ENCODE assay signal across 8 cellular contexts in genomic region chr1:44318097-44319088, GRCh38. TPM values are rescaled to one million over a fixed set of nuclear protein-coding genes. Genes with fewer than 3 reads are reported as not detected.
DNase-seq lines count a peak whose midpoint lies in the region; ATAC-seq and TF ChIP-seq lines count a peak whose summit lies in the region.

No MANE protein-coding gene starts in this region.

- no peaks in the 10 kb centered on the region for H3K9me3 ChIP-seq in heart right ventricle
- H3K9me3 ChIP-seq in upper lobe of left lung, result no peaks in the 10 kb centered on the region

- H3K4me3 ChIP-seq in heart right ventricle (no peak overlapping the region), choroid plexus epithelial cell (ENCODE audit: low read depth, low read length) (no peak overlapping the region), upper lobe of left lung (no peak overlapping the region)

- no peak for TF ChIP-seq EP300 in upper lobe of left lung (IDR thresholded peaks at IDR 0.05)

- H3K36me3 ChIP-seq in heart right ventricle (peaks cover 0 to 92% (median 10%) of the 10 kb centered on the region in 9 donors), upper lobe of left lung (peaks cover 0 to 63% (median 16%) of the 10 kb centered on the region in 4 donors)

- H3K27ac Mint-ChIP-seq in activated B cell treated with CpG ODN at 0.5 μM for 24 hours, result no peak overlapping the region
- peak overlapping the region in 5 of 6 donors; percentile 7 to 75 (median 39) for H3K27ac Mint-ChIP-seq in naive B cell

- ATAC-seq in heart right ventricle (no peak), Right ventricle myocardium inferior (no peak), activated B cell treated with CpG ODN at 0.5 μM for 24 hours (ENCODE audit: low read depth) (no peak), naive B cell (ENCODE audit: low read depth in 2 of 2) (peak; percentile 40 to 66), upper lobe of left lung (ENCODE audit: low FRiP score in 2 of 2) (no peak)

- H3K9me3 Mint-ChIP-seq in activated B cell treated with CpG ODN at 0.5 μM for 24 hours (no peaks in the 10 kb centered on the region), naive B cell (no peaks in the 10 kb centered on the region)

- POLR2A ChIA-PET in activated B cell treated with CpG ODN at 0.5 μM for 24 hours (lab: Charles Lee), result no interaction called here

- no peak overlapping the region for H3K4me3 Mint-ChIP-seq in activated B cell treated with CpG ODN at 0.5 μM for 24 hours
- no peak overlapping the region for H3K4me3 Mint-ChIP-seq in naive B cell

- H3K27me3 Mint-ChIP-seq in activated B cell treated with CpG ODN at 0.5 μM for 24 hours (no peaks in the 10 kb centered on the region), naive B cell (no peaks in the 10 kb centered on the region)

- no peak for TF ChIP-seq POLR2A in upper lobe of left lung (IDR thresholded peaks at IDR 0.05)

- intact Hi-C loops in heart right ventricle (cut with DNase I) (loop anchor here in 8 of 10 donors (5.0 to 10.0 kb wide), 2 partner anchors 101 to 104 kb away; partner anchors contain the start of gene DMAP1 (in 1 of the 8)), Right ventricle myocardium inferior (cut with DNase I) (loop anchor here (2.0 to 5.0 kb wide), 2 partner anchors 81 to 100 kb away; no protein-coding TSS in a partner anchor), activated B cell treated with CpG ODN at 0.5 μM for 24 hours (cut with micrococcal nuclease) (loop anchor here (1.0 kb wide), 1 partner anchor 101 kb away; no protein-coding TSS in a partner anchor)

- H3K4me1 Mint-ChIP-seq in activated B cell treated with CpG ODN at 0.5 μM for 24 hours (peaks cover 12% of the 10 kb centered on the region), naive B cell (peaks cover 8 to 17% (median 11%) of the 10 kb centered on the region in 3 donors)

- peak in 1 of 2 donors; percentile 49 for DNase-seq in heart right ventricle
- no peak for DNase-seq in Right ventricle myocardium inferior (ENCODE audit: missing footprints)
- peak; percentile 78 for DNase-seq in NCI-H2029 treated with DMSO at 0.1 percent for 48 hours (lab: John Stamatoyannopoulos, UW)
- DNase-seq in activated B cell treated with CpG ODN at 0.5 μM for 24 hours, result peak; percentile 31
- peak; percentile 60 for DNase-seq in choroid plexus epithelial cell (ENCODE audit: low read depth)
- DNase-seq in naive B cell, result peak; percentile 50
- peak in 1 of 2 donors; percentile 24 for DNase-seq in upper lobe of left lung
- no peak for DNase-seq in cerebellar nuclear complex (lab: John Stamatoyannopoulos, UW)

- H3K4me1 ChIP-seq in heart right ventricle (peaks cover 0 to 12% (median 0%) of the 10 kb centered on the region in 9 donors), upper lobe of left lung (no peaks in the 10 kb centered on the region)

- H3K27me3 ChIP-seq in heart right ventricle (no peaks in the 10 kb centered on the region), upper lobe of left lung (no peaks in the 10 kb centered on the region)

- WGBS in heart right ventricle, 2 donors, result 57% methylated on average over 9 of the region's 9 CpGs
- 55 to 66% methylated on average over 9 of the region's 9 CpGs for WGBS in upper lobe of left lung, 2 donors

- CTCF ChIA-PET in activated B cell treated with CpG ODN at 0.5 μM for 24 hours (lab: Charles Lee), result interaction anchor here (0.8 to 1.0 kb wide), 3 partner anchors 11 to 335 kb away, joined by 3 to 5 read pairs (median 4); no protein-coding TSS in a partner anchor

- H3K36me3 Mint-ChIP-seq in activated B cell treated with CpG ODN at 0.5 μM for 24 hours (ENCODE audit: low read depth), result peaks cover 65% of the 10 kb centered on the region
- peaks cover 7 to 12% of the 10 kb centered on the region in 2 donors for H3K36me3 Mint-ChIP-seq in naive B cell

- TF ChIP-seq CTCF in heart right ventricle (IDR thresholded peaks at IDR 0.05) (peak; percentile 71 to 86 (median 80)), activated B cell treated with CpG ODN at 0.5 μM for 24 hours (IDR thresholded peaks at IDR 0.05) (peak; percentile 63), choroid plexus epithelial cell (conservative IDR thresholded peaks at IDR 0.05; ENCODE audit: low read depth, low read length) (peak; percentile 84), upper lobe of left lung (IDR thresholded peaks at IDR 0.05) (peak; percentile 51 to 83 (median 64))

- H3K27ac ChIP-seq in heart right ventricle (no peak overlapping the region), upper lobe of left lung (no peak overlapping the region)

RNA-seq across cellular contexts. Expression of gene ERI3, which starts 36.7 kb away (rescaled TPM):
- total RNA-seq in heart right ventricle (10 to 100 TPM; 44.3 to 53.6 (median 47.9) TPM), Right ventricle myocardium inferior (52.7 TPM), activated B cell treated with CpG ODN at 0.5 μM for 24 hours (36.2 and 37.9 TPM in 2 replicates), upper lobe of left lung (10 to 100 TPM; 27.0 to 43.7 (median 39.3) TPM)
- polyA plus RNA-seq in heart right ventricle (10 to 100 TPM; 28.1 to 68.4 TPM), naive B cell (ENCODE audit: low read depth in 6 of 6) (10 to 100 TPM; 42.3 to 69.2 (median 47.9) TPM)

Comparison
In these comparisons a context has a peak if more than half of its experiments do, and no peak if none do; other contexts are left out.
1. ATAC-seq: peak in naive B cell (2 of 2); none in heart right ventricle (0 of 8), Right ventricle myocardium inferior (single experiment), activated B cell treated with CpG ODN at 0.5 μM for 24 hours (single experiment) and upper lobe of left lung (0 of 2).
2. DNase-seq: peak in NCI-H2029 treated with DMSO at 0.1 percent for 48 hours (single experiment), activated B cell treated with CpG ODN at 0.5 μM for 24 hours (single experiment), choroid plexus epithelial cell (single experiment) and naive B cell (single experiment); none in Right ventricle myocardium inferior (single experiment) and cerebellar nuclear complex (0 of 2).
3. Peak in every context shown above with its lines, with median percentiles within 50 percentile points of each other: CTCF ChIP-seq.